In genomic region chr1:2632561-2633361, GRCh38 we compare ENCODE assay signal across 16 cellular contexts. TPM values are rescaled to one million over a fixed set of nuclear protein-coding genes. Genes with fewer than 3 reads are reported as not detected.
A peak's percentile ranks its signal among the peaks of the same experiment; 100 is the strongest.
DNase-seq lines count a peak whose midpoint lies in the region; ATAC-seq and TF ChIP-seq lines count a peak whose summit lies in the region.
"Had no signal": no experiment of that assay in that cellular context is flagged by ENCODE, and none has a peak within 500 bp of the region (broad histone marks: within the 10 kb centered on the region; RNA-seq: fewer than 3 reads in every experiment).

MMEL1 (minus strand) TSS chr1:2633016; CDS start chr1:2629484, 3,532 bp downstream.

- H3K36me3 ChIP-seq in H7 (replicated peaks; ENCODE audit: control insufficient read depth, insufficient read depth, low read length) = no peaks in the 10 kb centered on the region; the same call in 1 of the 2 replicates
- no peaks in the 10 kb centered on the region for H3K36me3 ChIP-seq in spleen
- H3K36me3 ChIP-seq in aorta (ENCODE audit: control insufficient read depth in 1 of 2, insufficient read depth in 2 of 2, low read length in 1 of 2) = no peaks in the 10 kb centered on the region
- H3K36me3 ChIP-seq: esophagus squamous epithelium had no signal

- DNase-seq in NCI-H1436 (lab: John Stamatoyannopoulos, UW) (peak; percentile 50), NCI-H1436 treated with DMSO at 0.1 percent for 48 hours (lab: John Stamatoyannopoulos, UW) (no peak), H7 (peak; percentile 88), coronary artery (ENCODE audit: low spot score) (peak; percentile 50), spleen (peak; percentile 65), cerebellar nuclear complex (lab: John Stamatoyannopoulos, UW) (no peak), aorta (no peak)
- DNase-seq: activated B cell treated with CpG ODN at 0.5 μM for 24 hours, esophagus squamous epithelium, GF-D8, NCI-H1105 treated with DMSO at 0.1 percent for 48 hours, NCI-H446 had no signal

- intact Hi-C loops in spleen (cut with DNase I; ENCODE audit: low total_unique reads) = no loop called here
- intact Hi-C loops in aorta (cut with DNase I) = no loop called here

- TF ChIP-seq POLR2A in spleen (IDR thresholded peaks at IDR 0.05) = no peak

- no peak for ATAC-seq in aorta (ENCODE audit: low FRiP score)
- ATAC-seq in HG02623 (IDR thresholded peaks at IDR 0.05; ENCODE audit: unreplicated experiment) = no peak
- ATAC-seq: sciatic nerve had no signal

- H3K9me3 ChIP-seq in spleen (peaks cover 0 to 15% (median 12%) of the 10 kb centered on the region in 8 donors), aorta (ENCODE audit: control insufficient read depth, low read length) (peaks cover 2% of the 10 kb centered on the region)

- H3K27ac ChIP-seq in coronary artery (no peak within 1 kb of the TSS), spleen (no peak within 1 kb of the TSS), aorta (ENCODE audit: low read depth in 1 of 2, low read length in 2 of 2) (no peak within 1 kb of the TSS)
- H3K27ac ChIP-seq: 22Rv1, esophagus squamous epithelium had no signal

- 58 to 77% (median 72%) methylated on average over 5 to 16 of the region's 16 CpGs for WGBS in spleen, 5 donors
- 64 to 68% methylated on average over 15 to 16 of the region's 16 CpGs for WGBS in aorta, 2 donors

- H3K4me3 ChIP-seq in H7 (ENCODE audit: insufficient read depth, low read depth, low read length) (no peak within 1 kb of the TSS), coronary artery (no peak within 1 kb of the TSS), spleen (no peak within 1 kb of the TSS), aorta (ENCODE audit: low read length in 2 of 2) (no peak within 1 kb of the TSS)
- H3K4me3 ChIP-seq: esophagus squamous epithelium had no signal

- TF ChIP-seq CTCF in coronary artery (IDR thresholded peaks at IDR 0.05) = no peak
- no peak for TF ChIP-seq CTCF in spleen (IDR thresholded peaks at IDR 0.05 in 8 of 11, conservative IDR thresholded peaks at IDR 0.05 in 3 of 11)

- H3K4me1 ChIP-seq in spleen (peaks cover 0 to 18% (median 12%) of the 10 kb centered on the region in 6 donors), aorta (ENCODE audit: control insufficient read depth in 1 of 2, insufficient read depth in 2 of 2, low read length in 2 of 2) (no peaks in the 10 kb centered on the region)

- H3K27me3 ChIP-seq in H7 (ENCODE audit: control insufficient read depth, insufficient read depth, low read length) (peaks cover 32% of the 10 kb centered on the region), spleen (replicated peaks in 1 of 7) (peaks cover 4 to 85% (median 36%) of the 10 kb centered on the region in 7 donors), aorta (ENCODE audit: control insufficient read depth in 1 of 2, insufficient read depth in 2 of 2, low read length in 1 of 2) (no peaks in the 10 kb centered on the region)

RNA-seq across cellular contexts. Expression of gene MMEL1, which starts in this region (rescaled TPM):
- total RNA-seq in H7 (2014; rRNA removed; shearing (Covaris generic)) = 1.3 and 3.0 TPM in 2 replicates
- total RNA-seq in spleen = 1 to 10 TPM in 6 of 7 donors, not detected in 1; 1.9 to 4.6 (median 3.5) TPM
- polyA plus RNA-seq in spleen = 1 to 10 TPM; 2.5 to 6.4 (median 2.9) TPM
- 1 to 10 TPM in 1 of 2 donors, under 1 TPM in 1; 0.94 to 2.4 TPM for total RNA-seq in aorta
- polyA plus RNA-seq in aorta = 1 to 10 TPM in 1 of 2 donors, under 1 TPM in 1; 0.63 to 1.8 TPM
- total RNA-seq: activated B cell treated with CpG ODN at 0.5 μM for 24 hours, HT1080 had no signal

Comparison
In these comparisons a context has a peak if more than half of its experiments do, and no peak if none do; other contexts are left out.
1. DNase-seq: peak in NCI-H1436 (single experiment), H7 (single experiment), coronary artery (single experiment) and spleen (single experiment); none in NCI-H1436 treated with DMSO at 0.1 percent for 48 hours (single experiment), cerebellar nuclear complex (0 of 2) and aorta (0 of 2).